ENCODE assay signal across 1 cellular context in the genomic region with DNA sequence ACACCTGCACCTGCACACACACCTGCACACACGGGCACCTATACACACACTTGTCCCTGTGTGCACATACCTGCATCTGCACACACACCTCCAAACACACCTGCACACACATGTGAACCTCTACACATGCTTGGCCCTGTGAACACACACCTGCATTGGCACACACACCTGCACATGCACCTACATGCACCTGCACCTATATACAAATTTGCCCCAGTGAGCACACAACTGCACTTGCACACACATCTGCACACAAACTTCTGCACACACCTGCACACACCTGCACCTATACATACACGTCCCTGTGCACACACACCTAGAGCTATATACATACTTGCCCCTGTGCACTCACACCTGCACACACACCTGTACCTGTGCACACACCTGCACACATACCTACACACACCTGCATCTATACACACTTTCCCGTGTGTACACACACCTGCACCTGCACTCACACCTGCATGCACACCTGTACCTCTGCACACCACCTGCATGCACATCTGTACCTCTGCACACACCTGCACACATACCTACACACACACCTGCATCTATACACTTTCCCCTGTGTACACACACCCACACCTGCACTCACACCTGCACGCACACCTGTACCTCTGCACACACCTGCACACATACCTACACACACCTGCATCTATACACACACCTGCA.
TF ChIP-seq lines count a peak whose summit lies in the region.

No MANE protein-coding gene starts in this region.

TF ChIP-seq in HEK293, 187 proteins besides CTCF, POLR2A, EP300 and RAD21 (continued from another document):
- TF ChIP-seq, protein P1, sequence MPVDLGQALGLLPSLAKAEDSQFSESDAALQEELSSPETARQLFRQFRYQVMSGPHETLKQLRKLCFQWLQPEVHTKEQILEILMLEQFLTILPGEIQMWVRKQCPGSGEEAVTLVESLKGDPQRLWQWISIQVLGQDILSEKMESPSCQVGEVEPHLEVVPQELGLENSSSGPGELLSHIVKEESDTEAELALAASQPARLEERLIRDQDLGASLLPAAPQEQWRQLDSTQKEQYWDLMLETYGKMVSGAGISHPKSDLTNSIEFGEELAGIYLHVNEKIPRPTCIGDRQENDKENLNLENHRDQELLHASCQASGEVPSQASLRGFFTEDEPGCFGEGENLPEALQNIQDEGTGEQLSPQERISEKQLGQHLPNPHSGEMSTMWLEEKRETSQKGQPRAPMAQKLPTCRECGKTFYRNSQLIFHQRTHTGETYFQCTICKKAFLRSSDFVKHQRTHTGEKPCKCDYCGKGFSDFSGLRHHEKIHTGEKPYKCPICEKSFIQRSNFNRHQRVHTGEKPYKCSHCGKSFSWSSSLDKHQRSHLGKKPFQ (tag by site-specific recombination; IDR thresholded peaks at IDR 0.05), result peak; percentile 53; the same call in 1 of the 2 replicates
- TF ChIP-seq, protein P2, sequence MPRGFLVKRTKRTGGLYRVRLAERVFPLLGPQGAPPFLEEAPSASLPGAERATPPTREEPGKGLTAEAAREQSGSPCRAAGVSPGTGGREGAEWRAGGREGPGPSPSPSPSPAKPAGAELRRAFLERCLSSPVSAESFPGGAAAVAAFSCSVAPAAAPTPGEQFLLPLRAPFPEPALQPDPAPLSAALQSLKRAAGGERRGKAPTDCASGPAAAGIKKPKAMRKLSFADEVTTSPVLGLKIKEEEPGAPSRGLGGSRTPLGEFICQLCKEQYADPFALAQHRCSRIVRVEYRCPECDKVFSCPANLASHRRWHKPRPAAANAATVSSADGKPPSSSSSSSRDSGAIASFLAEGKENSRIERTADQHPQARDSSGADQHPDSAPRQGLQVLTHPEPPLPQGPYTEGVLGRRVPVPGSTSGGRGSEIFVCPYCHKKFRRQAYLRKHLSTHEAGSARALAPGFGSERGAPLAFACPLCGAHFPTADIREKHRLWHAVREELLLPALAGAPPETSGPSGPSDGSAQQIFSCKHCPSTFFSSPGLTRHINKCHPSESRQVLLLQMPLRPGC (tag by site-specific recombination; IDR thresholded peaks at IDR 0.05), result 0 out of 2 replicates have a peak, but pooled peaks have one; percentile 26
- no peak for TF ChIP-seq ZNF174 (tag by site-specific recombination; IDR thresholded peaks at IDR 0.05)
- TF ChIP-seq ZEB2 (tag by site-specific recombination; IDR thresholded peaks at IDR 0.05), result peak; percentile 100
